In genomic region chr5:81005708-81006107, GRCh38 we compare ENCODE assay signal across 17 cellular contexts. TPM values are rescaled to one million over a fixed set of nuclear protein-coding genes. Genes with fewer than 3 reads are reported as not detected.
DNase-seq lines count a peak whose midpoint lies in the region; ATAC-seq and FAIRE-seq lines count a peak whose summit lies in the region.
"Had no signal": no experiment of that assay in that cellular context is flagged by ENCODE, and none has a peak within 500 bp of the region (broad histone marks: within the 10 kb centered on the region; RNA-seq: fewer than 3 reads in every experiment).

No MANE protein-coding gene starts in this region.

- H3K4me3 ChIP-seq in CD4-positive, alpha-beta memory T cell (ENCODE audit: low read length in 2 of 2) = no peak overlapping the region
- H3K4me3 ChIP-seq: PC-9 had no signal

- FAIRE-seq in urothelium cell line (lab: Jason Lieb, UNC) = no peak

- peak overlapping the region; percentile 79 for H3K27ac Mint-ChIP-seq in activated T-cell treated with anti-CD3 and anti-CD28 coated beads, Interleukin-2, amount 50 U/mL, for 72 hours
- peak overlapping the region; percentile 82 to 94 (median 90) for H3K27ac Mint-ChIP-seq in CD4-positive, alpha-beta memory T cell
- H3K27ac Mint-ChIP-seq in T-helper 17 cell (peak overlapping the region; percentile 98), immature natural killer cell (peak overlapping the region in 1 of 6 donors; percentile 8)
- H3K27ac Mint-ChIP-seq: B cell, HFFc6, IgD-negative memory B cell had no signal

- peaks cover 0 to 1% of the 10 kb centered on the region in 2 donors for H3K36me3 Mint-ChIP-seq in activated T-cell treated with anti-CD3 and anti-CD28 coated beads, Interleukin-2, amount 50 U/mL, for 72 hours (ENCODE audit: insufficient read depth in 2 of 2)
- H3K36me3 Mint-ChIP-seq in CD4-positive, alpha-beta memory T cell = peaks cover 0 to 2% of the 10 kb centered on the region in 2 donors
- H3K36me3 Mint-ChIP-seq in T-helper 17 cell (ENCODE audit: low read depth) (no peaks in the 10 kb centered on the region), immature natural killer cell (no peaks in the 10 kb centered on the region)
- H3K36me3 Mint-ChIP-seq: IgD-negative memory B cell had no signal

- no peaks in the 10 kb centered on the region for H3K27me3 Mint-ChIP-seq in activated T-cell treated with anti-CD3 and anti-CD28 coated beads, Interleukin-2, amount 50 U/mL, for 72 hours (ENCODE audit: low read depth)
- H3K27me3 Mint-ChIP-seq in CD4-positive, alpha-beta memory T cell = no peaks in the 10 kb centered on the region
- H3K27me3 Mint-ChIP-seq in T-helper 17 cell (no peaks in the 10 kb centered on the region), immature natural killer cell (ENCODE audit: low read depth in 3 of 3) (peaks cover 0 to 1% (median 0%) of the 10 kb centered on the region in 3 donors)

- peaks cover 92% of the 10 kb centered on the region for H3K4me1 Mint-ChIP-seq in activated T-cell treated with anti-CD3 and anti-CD28 coated beads, Interleukin-2, amount 50 U/mL, for 72 hours (ENCODE audit: low read depth)
- H3K4me1 Mint-ChIP-seq in CD4-positive, alpha-beta memory T cell = peaks cover 65 to 94% (median 75%) of the 10 kb centered on the region in 4 donors
- H3K4me1 Mint-ChIP-seq in T-helper 17 cell = peaks cover 54% of the 10 kb centered on the region
- H3K4me1 Mint-ChIP-seq in immature natural killer cell = peaks cover 49 to 64% of the 10 kb centered on the region in 2 donors

- H3K36me3 ChIP-seq in CD4-positive, alpha-beta memory T cell (ENCODE audit: insufficient read depth, low read length) = no peaks in the 10 kb centered on the region

- H3K27me3 ChIP-seq in CD4-positive, alpha-beta memory T cell (ENCODE audit: insufficient read depth, low read length) = no peaks in the 10 kb centered on the region

- intact Hi-C loops in CD4-positive, alpha-beta memory T cell (cut with micrococcal nuclease) = loop anchor here (2.0 to 5.0 kb wide), 3 partner anchors 17 to 598 kb away; partner anchors contain the start of gene ZFYVE16

- no peaks in the 10 kb centered on the region for H3K9me3 ChIP-seq in CD4-positive, alpha-beta memory T cell (ENCODE audit: control insufficient read depth in 1 of 2, low read length in 2 of 2)
- H3K9me3 ChIP-seq in T-helper 17 cell (ENCODE audit: control insufficient read depth, low read length, poor library complexity, severe bottlenecking) = no peaks in the 10 kb centered on the region

- H3K4me3 Mint-ChIP-seq in activated T-cell treated with anti-CD3 and anti-CD28 coated beads, Interleukin-2, amount 50 U/mL, for 72 hours = peak overlapping the region; percentile 47 to 69
- H3K4me3 Mint-ChIP-seq in CD4-positive, alpha-beta memory T cell = peak overlapping the region in 7 of 8 donors; percentile 4 to 70 (median 49)
- no peak overlapping the region for H3K4me3 Mint-ChIP-seq in T-helper 17 cell
- H3K4me3 Mint-ChIP-seq in immature natural killer cell = peak overlapping the region in 3 of 5 donors; percentile 9 to 28 (median 9)
- H3K4me3 Mint-ChIP-seq: B cell, HFFc6, IgD-negative memory B cell had no signal

- DNase-seq in activated T-cell treated with anti-CD3 and anti-CD28 coated beads, Interleukin-2, amount 50 U/mL, for 72 hours = no peak
- DNase-seq in activated T-cell treated with anti-CD3 and anti-CD28 coated beads, Interleukin-2, amount 50 U/mL, for 1 hour = no peak
- no peak for DNase-seq in CD4-positive, alpha-beta memory T cell
- DNase-seq in T-helper 17 cell (no peak), immature natural killer cell (no peak), CD1c-positive myeloid dendritic cell (ENCODE audit: extremely low spot score) (no peak), urothelium cell line (ENCODE audit: low spot score) (no peak)
- DNase-seq: HFFc6, NCI-H1417, NCI-H1930, NCI-H2171, NCI-H446 treated with DMSO at 0.1 percent for 48 hours, NCI-H748 treated with DMSO at 0.1 percent for 48 hours, PC-9 had no signal

- CTCF ChIA-PET in CD4-positive, alpha-beta memory T cell (lab: Charles Lee; ENCODE audit: partially characterized antibody) = interaction anchor here (1.6 to 3.4 kb wide), 2 partner anchors 13 to 14 kb away, joined by 4 to 11 read pairs; no protein-coding TSS in a partner anchor

- POLR2A ChIA-PET in CD4-positive, alpha-beta memory T cell (lab: Charles Lee; ENCODE audit: partially characterized antibody) = interaction anchor here (0.7 to 3.2 kb wide), 3 partner anchors 12 to 249 kb away, joined by 3 to 70 read pairs (median 5); partner anchors contain the start of gene RASGRF2

- peaks cover 92% of the 10 kb centered on the region for H3K4me1 ChIP-seq in CD4-positive, alpha-beta memory T cell (ENCODE audit: insufficient read depth, low read length)

- no peak overlapping the region for H3K27ac ChIP-seq in CD4-positive, alpha-beta memory T cell (ENCODE audit: low read depth, low read length)
- H3K27ac ChIP-seq: PC-9 had no signal

- H3K9me3 Mint-ChIP-seq in activated T-cell treated with anti-CD3 and anti-CD28 coated beads, Interleukin-2, amount 50 U/mL, for 72 hours = no peaks in the 10 kb centered on the region
- H3K9me3 Mint-ChIP-seq in CD4-positive, alpha-beta memory T cell = no peaks in the 10 kb centered on the region
- H3K9me3 Mint-ChIP-seq in immature natural killer cell = no peaks in the 10 kb centered on the region
- H3K9me3 Mint-ChIP-seq: HFFc6 had no signal

- ATAC-seq in activated T-cell treated with anti-CD3 and anti-CD28 coated beads, Interleukin-2, amount 50 U/mL, for 72 hours (replicated peaks in 1 of 2) = no peak
- ATAC-seq in T-helper 17 cell (no peak), GM21528 (IDR thresholded peaks at IDR 0.05; ENCODE audit: low FRiP score, unreplicated experiment) (no peak)

RNA-seq across cellular contexts. Expression of gene RASGRF2, which starts 45.5 kb away (rescaled TPM):
- total RNA-seq in activated T-cell treated with anti-CD3 and anti-CD28 coated beads, Interleukin-2, amount 50 U/mL, for 72 hours = 10 to 100 TPM; 19.9 to 20.5 TPM
- total RNA-seq in CD4-positive, alpha-beta memory T cell = 10 to 100 TPM; 33.7 to 39.3 TPM
- polyA plus RNA-seq in CD4-positive, alpha-beta memory T cell = 10 to 100 TPM; 10.0 to 16.9 TPM
- total RNA-seq in T-helper 17 cell = 10 to 100 TPM; 21.3 to 32.3 TPM
- polyA plus RNA-seq in immature natural killer cell = 1 to 10 TPM in 2 of 3 donors, under 1 TPM in 1; 0.17 to 3.8 (median 1.5) TPM
